ENCODE assay signal across 21 cellular contexts in the genomic region with DNA sequence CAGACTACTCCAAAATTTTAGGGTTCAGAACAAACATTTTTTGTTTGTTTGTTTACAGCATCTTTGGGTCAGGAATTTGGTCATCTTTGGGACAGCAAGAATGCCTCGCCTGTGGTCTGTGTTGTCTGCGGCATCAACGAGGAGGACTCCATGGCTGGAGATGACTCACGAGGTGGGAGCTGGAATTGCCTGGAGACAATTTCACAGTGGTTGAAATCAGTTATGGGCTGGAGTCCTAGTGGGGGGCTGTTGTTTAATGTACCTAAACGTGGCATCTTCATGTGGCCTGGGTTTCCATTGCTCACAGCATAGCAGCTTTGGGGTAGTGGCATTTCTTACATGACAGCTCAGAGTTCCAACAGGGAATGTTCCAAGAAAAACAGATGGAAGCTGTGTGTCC.
"Had no signal": no experiment of that assay in that cellular context is flagged by ENCODE, and none has a peak within 500 bp of the region (broad histone marks: within the 10 kb centered on the region; RNA-seq: fewer than 3 reads in every experiment).

No MANE protein-coding gene starts in this region.

- H3K27me3 ChIP-seq: breast epithelium, neural progenitor cell, ovary, suprapubic skin, transverse colon had no signal

- H3K36me3 ChIP-seq: breast epithelium, neural progenitor cell, ovary, suprapubic skin, transverse colon had no signal

- H3K4me1 ChIP-seq: breast epithelium, neural progenitor cell, psoas muscle, suprapubic skin, transverse colon had no signal

- H3K4me3 ChIP-seq: breast epithelium, mucosa of descending colon, neural progenitor cell, ovary, psoas muscle, skin epidermis, suprapubic skin, transverse colon had no signal

- H3K9me3 ChIP-seq: breast epithelium, mucosa of descending colon, ovary, psoas muscle, suprapubic skin, transverse colon had no signal

- ATAC-seq: activated CD8-positive, alpha-beta memory T cell treated with anti-CD3 and anti-CD28 coated beads, Interleukin-2, amount 10 ng/mL, durations not matched to agents 7 days and 5 days; activated T-helper 17 cell treated with anti-CD3 and anti-CD28 coated beads, Interleukin-2, amount 50 U/mL, for 72 hours; esophagus mucosa; mucosa of descending colon; naive thymus-derived CD4-positive, alpha-beta T cell; psoas muscle; right cardiac atrium; WTC11 had no signal

- H3K9ac ChIP-seq: neural progenitor cell had no signal

- DNase-seq: activated CD4-positive, alpha-beta memory T cell treated with anti-CD3 and anti-CD28 coated beads, Interleukin-2, amount 10 ng/mL, durations not matched to agents 7 days and 5 days; activated CD4-positive, alpha-beta T cell treated with anti-CD3 and anti-CD28 coated beads for 4 hours; activated CD8-positive, alpha-beta memory T cell treated with anti-CD3 and anti-CD28 coated beads, Interleukin-2, amount 10 ng/mL, durations not matched to agents 7 days and 5 days; activated naive CD4-positive, alpha-beta T cell treated with Interleukin-2 at 50 U/mL for 16 hours; activated naive CD8-positive, alpha-beta T cell treated with anti-CD3 and anti-CD28 coated beads, Interleukin-2, amount 10 ng/mL, durations not matched to agents 7 days and 5 days; activated T-cell treated with anti-CD3 and anti-CD28 coated beads, Interleukin-2, amount 50 U/mL, for 1 hour; effector CD8-positive, alpha-beta T cell; mesenchymal stem cell; mucosa of descending colon; naive thymus-derived CD4-positive, alpha-beta T cell; ovary; psoas muscle; right cardiac atrium; transverse colon had no signal
